Comparison of ENCODE assay signal across 9 cellular contexts in the genomic region with DNA sequence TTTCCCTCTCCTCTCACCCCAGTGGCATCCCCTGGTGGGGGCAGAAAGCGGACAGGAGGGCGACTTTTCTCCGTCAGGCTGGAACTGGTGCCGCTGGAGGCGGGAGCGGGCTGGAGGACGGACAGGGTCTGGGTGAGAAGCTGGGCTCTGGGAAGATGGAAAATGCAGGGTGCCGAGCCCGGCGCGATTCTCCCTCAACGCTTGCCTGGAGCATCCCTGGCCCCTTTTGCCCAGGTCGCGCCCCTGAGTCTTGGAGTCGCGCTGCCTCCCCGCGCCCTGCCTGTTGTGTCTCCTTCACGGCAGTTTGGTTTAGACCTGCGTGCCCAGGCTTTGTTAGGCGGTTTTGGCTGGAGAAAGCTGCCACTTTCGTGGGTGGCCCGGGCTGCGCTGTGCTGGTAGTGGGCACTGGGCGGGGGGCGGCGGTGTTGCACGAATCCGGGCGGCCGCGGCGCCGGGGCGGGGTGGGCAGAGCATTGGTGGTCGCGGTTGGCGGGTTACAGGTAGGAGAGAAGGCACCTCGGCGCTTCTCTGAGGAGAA. TPM values are rescaled to one million over a fixed set of nuclear protein-coding genes. Genes with fewer than 3 reads are reported as not detected.
DNase-seq lines count a peak whose midpoint lies in the region; ATAC-seq and TF ChIP-seq lines count a peak whose summit lies in the region.
"Had no signal": no experiment of that assay in that cellular context is flagged by ENCODE, and none has a peak within 500 bp of the region (broad histone marks: within the 10 kb centered on the region; RNA-seq: fewer than 3 reads in every experiment).

No MANE protein-coding gene starts in this region.

- intact Hi-C loops in uterus (cut with DNase I; ENCODE audit: low total_unique reads) = no loop called here

- H3K4me1 ChIP-seq in uterus = no peaks in the 10 kb centered on the region

- peak overlapping the region; percentile 25 for H3K27ac Mint-ChIP-seq in activated CD4-positive, alpha-beta T cell treated with anti-CD3 and anti-CD28 coated beads, Interleukin-2, amount 10 ng/mL, durations not matched to agents 7 days and 5 days
- H3K27ac Mint-ChIP-seq in mesothelial cell of epicardium = peak overlapping the region; percentile 80

- H3K4me1 Mint-ChIP-seq in activated CD4-positive, alpha-beta T cell treated with anti-CD3 and anti-CD28 coated beads, Interleukin-2, amount 10 ng/mL, durations not matched to agents 7 days and 5 days = peaks cover 7% of the 10 kb centered on the region
- peaks cover 37% of the 10 kb centered on the region for H3K4me1 Mint-ChIP-seq in mesothelial cell of epicardium

- CTCF ChIA-PET in activated CD4-positive, alpha-beta T cell treated with anti-CD3 and anti-CD28 coated beads, Interleukin-2, amount 10 ng/mL, durations not matched to agents 7 days and 5 days (lab: Charles Lee) = no interaction called here

- peaks cover 0 to 15% of the 10 kb centered on the region in 2 donors for H3K27me3 ChIP-seq in uterus

- DNase-seq in activated CD4-positive, alpha-beta T cell treated with anti-CD3 and anti-CD28 coated beads, Interleukin-2, amount 10 ng/mL, durations not matched to agents 7 days and 5 days = no peak
- DNase-seq in activated CD4-positive, alpha-beta T cell treated with anti-CD3 and anti-CD28 coated beads for 48 hours = no peak
- DNase-seq in ecto neural progenitor cell (ENCODE audit: low spot score) (peak; percentile 69), mesothelial cell of epicardium (ENCODE audit: low spot score in 2 of 2, unreplicated experiment in 2 of 2) (peak; percentile 22 to 46), uterus (no peak), MV-4-11 (lab: John Stamatoyannopoulos, UW) (no peak)
- no peak for DNase-seq in stimulated activated naive CD4-positive, alpha-beta T cell treated with Interleukin-2 at 50 U/mL for 16 hours (lab: John Stamatoyannopoulos, UW)

- POLR2A ChIA-PET in activated CD4-positive, alpha-beta T cell treated with anti-CD3 and anti-CD28 coated beads, Interleukin-2, amount 10 ng/mL, durations not matched to agents 7 days and 5 days (lab: Charles Lee) = no interaction called here

- H3K9me3 Mint-ChIP-seq in activated CD4-positive, alpha-beta T cell treated with anti-CD3 and anti-CD28 coated beads, Interleukin-2, amount 10 ng/mL, durations not matched to agents 7 days and 5 days = no peaks in the 10 kb centered on the region
- H3K9me3 Mint-ChIP-seq in mesothelial cell of epicardium = no peaks in the 10 kb centered on the region

- no peaks in the 10 kb centered on the region for H3K9me3 ChIP-seq in uterus

- TF ChIP-seq POLR2A in uterus (IDR thresholded peaks at IDR 0.05) = no peak

- H3K27me3 Mint-ChIP-seq in activated CD4-positive, alpha-beta T cell treated with anti-CD3 and anti-CD28 coated beads, Interleukin-2, amount 10 ng/mL, durations not matched to agents 7 days and 5 days = peaks cover 50% of the 10 kb centered on the region
- peaks cover 5% of the 10 kb centered on the region for H3K27me3 Mint-ChIP-seq in mesothelial cell of epicardium (ENCODE audit: low read depth)

- no peak overlapping the region for H3K4me3 Mint-ChIP-seq in activated CD4-positive, alpha-beta T cell treated with anti-CD3 and anti-CD28 coated beads, Interleukin-2, amount 10 ng/mL, durations not matched to agents 7 days and 5 days
- peak overlapping the region; percentile 100 for H3K4me3 Mint-ChIP-seq in mesothelial cell of epicardium

- no peaks in the 10 kb centered on the region for H3K36me3 Mint-ChIP-seq in activated CD4-positive, alpha-beta T cell treated with anti-CD3 and anti-CD28 coated beads, Interleukin-2, amount 10 ng/mL, durations not matched to agents 7 days and 5 days (ENCODE audit: low read depth)
- H3K36me3 Mint-ChIP-seq in mesothelial cell of epicardium = peaks cover 3% of the 10 kb centered on the region

- no peaks in the 10 kb centered on the region for H3K36me3 ChIP-seq in uterus

- H3K27ac ChIP-seq in uterus = peak overlapping the region in 1 of 2 donors; percentile 47

- ATAC-seq in HG02840 (IDR thresholded peaks at IDR 0.05; ENCODE audit: low FRiP score, unreplicated experiment) = no peak

- TF ChIP-seq CTCF in mesothelial cell of epicardium (IDR thresholded peaks at IDR 0.05; ENCODE audit: unreplicated experiment) = no peak
- TF ChIP-seq CTCF in uterus (IDR thresholded peaks at IDR 0.05) = no peak

- peak overlapping the region; percentile 21 to 48 for H3K4me3 ChIP-seq in uterus

RNA-seq across cellular contexts. Expression of gene ADGRL3, which starts 2.0 kb away (rescaled TPM):
- total RNA-seq in activated CD4-positive, alpha-beta T cell treated with anti-CD3 and anti-CD28 coated beads, Interleukin-2, amount 10 ng/mL, durations not matched to agents 7 days and 5 days = not detected
- total RNA-seq in mesothelial cell of epicardium (64.7 to 70.1 TPM (median 68.3 TPM) in 3 replicates), uterus (100 to 1,000 TPM in 1 of 4 donors, 10 to 100 TPM in 3; 31.5 to 411 (median 74.3) TPM)
- total RNA-seq: T-helper 2 cell treated with Interferon-gamma antibody and Interleukin-4, amounts not matched to agents 100 ng/mL and 5 ng/mL, for 36 hours had no signal

Comparison
In these comparisons a context has a peak if more than half of its experiments do, and no peak if none do; other contexts are left out.
1. DNase-seq: peak in ecto neural progenitor cell (single experiment) and mesothelial cell of epicardium (2 of 2); none in activated CD4-positive, alpha-beta T cell treated with anti-CD3 and anti-CD28 coated beads, Interleukin-2, amount 10 ng/mL, durations not matched to agents 7 days and 5 days (single experiment), activated CD4-positive, alpha-beta T cell treated with anti-CD3 and anti-CD28 coated beads for 48 hours (single experiment), uterus (0 of 2), MV-4-11 (single experiment) and stimulated activated naive CD4-positive, alpha-beta T cell treated with Interleukin-2 at 50 U/mL for 16 hours (single experiment).
2. RNA of gene ADGRL3, which starts 2.0 kb away (total RNA-seq): 31.5 to 411 TPM in uterus and 64.7 to 70.1 TPM in mesothelial cell of epicardium; not detected in activated CD4-positive, alpha-beta T cell treated with anti-CD3 and anti-CD28 coated beads, Interleukin-2, amount 10 ng/mL, durations not matched to agents 7 days and 5 days; every median in the first group is over 10 times any median in the second.